Comparison of ENCODE assay signal across 3 cellular contexts in genomic region chr5:57303985-57304384, GRCh38.
TF ChIP-seq lines count a peak whose summit lies in the region.

No MANE protein-coding gene starts in this region.

TF ChIP-seq in SK-N-SH, 30 proteins besides CTCF, POLR2A, EP300 and RAD21 (continues in another document):
- TF ChIP-seq FOXJ3 (CRISPR knock-in tag; IDR thresholded peaks at IDR 0.05), result no peak
- no peak for TF ChIP-seq FOSL2 (IDR thresholded peaks at IDR 0.05; ENCODE audit: borderline replicate concordance, low read depth)
- no peak for TF ChIP-seq POLR2AphosphoS5 (IDR thresholded peaks at IDR 0.05; ENCODE audit: low read depth, low read length)
- TF ChIP-seq IRF3 (IDR thresholded peaks at IDR 0.05; ENCODE audit: low read depth, low read length), result no peak
- no peak for TF ChIP-seq RXRA (IDR thresholded peaks at IDR 0.05; ENCODE audit: borderline replicate concordance, low read depth)
- TF ChIP-seq USF1 (IDR thresholded peaks at IDR 0.05; ENCODE audit: borderline replicate concordance, low read depth), result no peak
- TF ChIP-seq TAF1 (IDR thresholded peaks at IDR 0.05; ENCODE audit: borderline replicate concordance, low read depth, low read length), result no peak
- no peak for TF ChIP-seq EZH2phosphoT487 (IDR thresholded peaks at IDR 0.05; ENCODE audit: borderline replicate concordance, low read depth)
- no peak for TF ChIP-seq REST (IDR thresholded peaks at IDR 0.05; ENCODE audit: low read depth, low read length)
- no peak for TF ChIP-seq SMC3 (IDR thresholded peaks at IDR 0.05; ENCODE audit: low read depth, low read length)
- no peak for TF ChIP-seq CHD2 (IDR thresholded peaks at IDR 0.05; ENCODE audit: low read length, partially characterized antibody)
- no peak for TF ChIP-seq MEF2A (IDR thresholded peaks at IDR 0.05; ENCODE audit: borderline replicate concordance, low read depth)
- no peak for TF ChIP-seq JUND (IDR thresholded peaks at IDR 0.05)
- no peak for TF ChIP-seq GABPA (IDR thresholded peaks at IDR 0.05; ENCODE audit: low read depth)
- no peak for TF ChIP-seq MAX (IDR thresholded peaks at IDR 0.05; ENCODE audit: low read depth)

TF ChIP-seq in SK-N-SH treated with all-trans-retinoic acid at 6 μM for 48 hours, 23 proteins besides CTCF, POLR2A, EP300 and RAD21:
- TF ChIP-seq OSR1 (CRISPR knock-in tag; IDR thresholded peaks at IDR 0.05), result no peak
- TF ChIP-seq ARNTL (CRISPR knock-in tag; IDR thresholded peaks at IDR 0.05; ENCODE audit: borderline replicate concordance, low read depth), result no peak
- no peak for TF ChIP-seq CSDC2 (CRISPR knock-in tag; IDR thresholded peaks at IDR 0.05)
- TF ChIP-seq CREB5 (CRISPR knock-in tag; IDR thresholded peaks at IDR 0.05; ENCODE audit: low read depth), result no peak
- TF ChIP-seq PATZ1 (CRISPR knock-in tag; IDR thresholded peaks at IDR 0.05; ENCODE audit: borderline replicate concordance), result no peak
- TF ChIP-seq ZNF8 (CRISPR knock-in tag; IDR thresholded peaks at IDR 0.05), result no peak
- no peak for TF ChIP-seq TSHZ2 (CRISPR knock-in tag; IDR thresholded peaks at IDR 0.05)
- TF ChIP-seq TCF4 (CRISPR knock-in tag; IDR thresholded peaks at IDR 0.05; ENCODE audit: borderline replicate concordance), result no peak
- no peak for TF ChIP-seq ZFP3 (CRISPR knock-in tag; IDR thresholded peaks at IDR 0.05)
- TF ChIP-seq RARB (CRISPR knock-in tag; IDR thresholded peaks at IDR 0.05), result no peak
- no peak for TF ChIP-seq ZFP30 (CRISPR knock-in tag; IDR thresholded peaks at IDR 0.05)
- no peak for TF ChIP-seq ZC3H10 (CRISPR knock-in tag; IDR thresholded peaks at IDR 0.05)
- TF ChIP-seq PPARA (CRISPR knock-in tag; IDR thresholded peaks at IDR 0.05; ENCODE audit: borderline replicate concordance), result no peak
- TF ChIP-seq GLIS3 (CRISPR knock-in tag; IDR thresholded peaks at IDR 0.05), result no peak
- no peak for TF ChIP-seq TOX (CRISPR knock-in tag; IDR thresholded peaks at IDR 0.05; ENCODE audit: borderline replicate concordance)
- TF ChIP-seq ESRRG (CRISPR knock-in tag; IDR thresholded peaks at IDR 0.05), result no peak
- TF ChIP-seq ZNF565 (CRISPR knock-in tag; conservative IDR thresholded peaks at IDR 0.05; ENCODE audit: low read depth), result no peak
- TF ChIP-seq CSRNP3 (CRISPR knock-in tag; IDR thresholded peaks at IDR 0.05), result no peak
TF ChIP-seq in SK-N-SH treated with all-trans-retinoic acid at 6 μM for 48 hours: peak in this region for 0.

TF ChIP-seq in IMR-90, 13 proteins besides CTCF, POLR2A, EP300 and RAD21:
- TF ChIP-seq MAFK (IDR thresholded peaks at IDR 0.05; ENCODE audit: low read depth, low read length), result no peak
- no peak for TF ChIP-seq CHD1 (IDR thresholded peaks at IDR 0.05; ENCODE audit: low read depth, low read length)
- TF ChIP-seq ELK1 (IDR thresholded peaks at IDR 0.05; ENCODE audit: borderline replicate concordance, low read depth, low read length), result no peak
- TF ChIP-seq MAZ (IDR thresholded peaks at IDR 0.05; ENCODE audit: borderline replicate concordance, low read depth, low read length), result no peak
- no peak for TF ChIP-seq MXI1 (IDR thresholded peaks at IDR 0.05; ENCODE audit: borderline replicate concordance, low read depth, low read length)
- TF ChIP-seq CEBPB (IDR thresholded peaks at IDR 0.05; ENCODE audit: low read depth, low read length), result no peak
- TF ChIP-seq BHLHE40 (IDR thresholded peaks at IDR 0.05; ENCODE audit: low read depth, low read length), result no peak
- no peak for TF ChIP-seq RFX5 (IDR thresholded peaks at IDR 0.05; ENCODE audit: low read depth, low read length)
- TF ChIP-seq FOS (IDR thresholded peaks at IDR 0.05; ENCODE audit: low read depth, low read length), result no peak
- TF ChIP-seq NFE2L2 (IDR thresholded peaks at IDR 0.05; ENCODE audit: low read depth, low read length), result no peak
